In genomic region chr9:107446491-107446890, GRCh38 we compare ENCODE assay signal across 30 cellular contexts. TPM values are rescaled to one million over a fixed set of nuclear protein-coding genes. Genes with fewer than 3 reads are reported as not detected.
"Had no signal": no experiment of that assay in that cellular context is flagged by ENCODE, and none has a peak within 500 bp of the region (broad histone marks: within the 10 kb centered on the region; RNA-seq: fewer than 3 reads in every experiment).

No MANE protein-coding gene starts in this region.

- H3K9me3 ChIP-seq: adrenal gland, ascending aorta, body of pancreas, breast epithelium had no signal

- H3K4me1 ChIP-seq: adrenal gland, ascending aorta, body of pancreas, breast epithelium had no signal

- H3K4me3 ChIP-seq: adrenal gland, ascending aorta, body of pancreas, breast epithelium, cardiac muscle cell had no signal

- H3K27ac ChIP-seq: adrenal gland, ascending aorta, body of pancreas, brain microvascular endothelial cell, breast epithelium, cardiac muscle cell had no signal

- DNase-seq: activated effector memory CD4-positive, alpha-beta T cell treated with anti-CD3 and anti-CD28 coated beads, Interleukin-2, amount 50 U/mL, for 16 hours; activated effector memory CD4-positive, alpha-beta T cell treated with Interleukin-2 at 50 U/mL for 16 hours; activated gamma-delta T cell; activated gamma-delta T cell treated with Interleukin-2 at 50 U/mL for 16 hours; activated naive CD4-positive, alpha-beta T cell; activated naive CD4-positive, alpha-beta T cell treated with anti-CD3 and anti-CD28 coated beads for 36 hours; activated naive CD4-positive, alpha-beta T cell treated with anti-CD3 and anti-CD28 coated beads, Interleukin-2, amount 10 ng/mL, durations not matched to agents 7 days and 5 days; activated naive CD4-positive, alpha-beta T cell treated with anti-CD3 and anti-CD28 coated beads, Interleukin-2, amount 50 U/mL, for 16 hours; activated naive CD4-positive, alpha-beta T cell treated with Interleukin-2 at 50 U/mL for 16 hours; activated naive CD8-positive, alpha-beta T cell treated with anti-CD3 and anti-CD28 coated beads for 36 hours; activated naive CD8-positive, alpha-beta T cell treated with anti-CD3 and anti-CD28 coated beads, Interleukin-2, amount 10 ng/mL, durations not matched to agents 7 days and 5 days; activated naive CD8-positive, alpha-beta T cell treated with anti-CD3 and anti-CD28 coated beads, Interleukin-2, amount 50 U/mL, for 24 hours; activated T-cell treated with anti-CD3 and anti-CD28 coated beads, Interleukin-2, amount 50 U/mL, for 1 hour; activated T-cell treated with anti-CD3 and anti-CD28 coated beads, Interleukin-2, amount 50 U/mL, for 24 hours; activated T-cell treated with anti-CD3 and anti-CD28 coated beads, Interleukin-2, amount 50 U/mL, for 4 hours; activated T-cell treated with anti-CD3 and anti-CD28 coated beads, Interleukin-2, amount 50 U/mL, for 48 hours; activated T-cell treated with anti-CD3 and anti-CD28 coated beads, Interleukin-2, amount 50 U/mL, for 72 hours; adrenal gland; amniotic stem cell; amygdala; anterior cingulate cortex; aorta; body of pancreas; brain microvascular endothelial cell; caudate nucleus; central memory CD4-positive, alpha-beta T cell; cerebellar nuclear complex had no signal

- H3K36me3 ChIP-seq: adrenal gland, ascending aorta, brain microvascular endothelial cell, breast epithelium, cardiac muscle cell had no signal

- H3K27me3 ChIP-seq: ascending aorta, body of pancreas, brain microvascular endothelial cell, breast epithelium, cardiac muscle cell had no signal

RNA-seq across cellular contexts. Expression of gene KLF4, which starts 43.1 kb away (rescaled TPM):
- polyA plus RNA-seq: cardiac muscle cell had no signal
